In the genomic region with DNA sequence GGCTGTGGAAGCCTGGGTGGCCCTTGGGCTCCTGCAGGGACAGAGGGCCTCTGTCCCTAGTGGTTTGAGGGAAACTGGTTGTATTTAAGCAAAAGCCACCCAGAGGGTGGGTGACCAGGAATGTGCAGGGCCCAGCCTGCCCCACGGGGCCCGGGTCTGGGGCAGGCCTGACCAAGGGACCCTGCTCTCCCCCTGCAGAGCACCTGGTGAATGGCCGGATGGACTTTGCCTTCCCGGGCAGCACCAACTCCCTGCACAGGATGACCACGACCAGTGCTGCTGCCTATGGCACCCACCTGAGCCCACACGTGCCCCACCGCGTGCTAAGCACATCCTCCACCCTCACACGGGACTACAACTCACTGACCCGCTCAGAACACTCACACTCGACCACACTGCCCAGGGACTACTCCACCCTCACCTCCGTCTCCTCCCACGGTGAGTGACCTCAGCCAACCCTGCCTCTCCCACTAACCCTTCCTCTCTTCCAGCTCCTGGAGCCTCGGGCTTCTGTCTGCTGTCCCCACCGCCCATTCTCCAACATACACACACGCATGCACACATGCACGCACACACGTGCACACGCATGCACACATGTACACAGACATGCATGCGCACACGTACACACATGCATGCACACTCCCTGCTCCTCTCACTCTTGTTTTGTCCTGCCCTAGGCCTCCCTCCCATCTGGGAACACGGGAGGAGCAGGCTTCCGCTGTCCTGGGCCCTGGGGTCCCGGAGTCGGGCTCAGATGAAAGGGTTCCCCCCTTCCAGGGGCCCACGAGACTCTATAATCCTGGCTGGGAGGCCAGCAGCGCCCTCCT, we compare ENCODE assay signal across 12 cellular contexts. TPM values are rescaled to one million over a fixed set of nuclear protein-coding genes. Genes with fewer than 3 reads are reported as not detected.
DNase-seq lines count a peak whose midpoint lies in the region; ATAC-seq and FAIRE-seq lines count a peak whose summit lies in the region.
"Had no signal": no experiment of that assay in that cellular context is flagged by ENCODE, and none has a peak within 500 bp of the region (broad histone marks: within the 10 kb centered on the region; RNA-seq: fewer than 3 reads in every experiment).

No MANE protein-coding gene starts in this region.

- no peak overlapping the region for H4K5ac ChIP-seq in mesendoderm (ENCODE audit: low read length)

- H3K4me3 ChIP-seq in right cardiac atrium (ENCODE audit: low read length) (no peak overlapping the region), mesendoderm (ENCODE audit: low read length) (no peak overlapping the region), small intestine (ENCODE audit: low read depth in 1 of 2, low read length in 2 of 2) (no peak overlapping the region)

- H3K79me2 ChIP-seq in mesendoderm (ENCODE audit: control insufficient read depth, insufficient read depth, low read length): no peaks in the 10 kb centered on the region

- H3K4me2 ChIP-seq in mesendoderm (ENCODE audit: low read length): no peak overlapping the region

- no peak overlapping the region for H3K23ac ChIP-seq in mesendoderm (ENCODE audit: low read length)

- 69% methylated on average over 27 of the region's 27 CpGs for WGBS in right cardiac atrium
- no CpG with 5 or more reads among the region's 27 CpGs for WGBS in mesendoderm (ENCODE audit: extremely low coverage, insufficient coverage, low lambda C conversion rate)
- WGBS in small intestine, 3 donors: 71 to 76% (median 74%) methylated on average over 27 of the region's 27 CpGs

- no peak overlapping the region for H2AK5ac ChIP-seq in mesendoderm (ENCODE audit: low read length)

- H3K9ac ChIP-seq in mesendoderm (ENCODE audit: low read length): no peak overlapping the region

- no peaks in the 10 kb centered on the region for H3K9me3 Mint-ChIP-seq in activated T-helper 17 cell treated with anti-CD3 and anti-CD28 coated beads, Interleukin-2, amount 50 U/mL, for 72 hours

- H3K4me1 ChIP-seq in right cardiac atrium (ENCODE audit: control insufficient read depth, insufficient read depth, low read length) (peaks cover 2% of the 10 kb centered on the region), mesendoderm (ENCODE audit: control insufficient read depth, low read depth, low read length) (no peaks in the 10 kb centered on the region), small intestine (ENCODE audit: control insufficient read depth in 2 of 2, insufficient read depth in 1 of 2, low read depth in 1 of 2, low read length in 1 of 2) (no peaks in the 10 kb centered on the region)

- H3K18ac ChIP-seq in mesendoderm (ENCODE audit: low read length): no peak overlapping the region

- peak overlapping the region; percentile 65 for H3K4me3 Mint-ChIP-seq in activated T-helper 17 cell treated with anti-CD3 and anti-CD28 coated beads, Interleukin-2, amount 50 U/mL, for 72 hours

- no peak overlapping the region for H4K8ac ChIP-seq in mesendoderm (ENCODE audit: low read depth, low read length)

- H3K36me3 ChIP-seq in mesendoderm (ENCODE audit: control insufficient read depth, insufficient read depth, low read length) (no peaks in the 10 kb centered on the region), small intestine (ENCODE audit: control insufficient read depth in 2 of 2, insufficient read depth in 2 of 2, low read length in 2 of 2) (peaks cover 9 to 21% of the 10 kb centered on the region in 2 donors)

- no peaks in the 10 kb centered on the region for H3K27me3 ChIP-seq in right cardiac atrium (ENCODE audit: control insufficient read depth, insufficient read depth)
- no peaks in the 10 kb centered on the region for H3K27me3 ChIP-seq in mesendoderm (ENCODE audit: insufficient read depth, low read length, poor library complexity)
- H3K27me3 ChIP-seq in small intestine (ENCODE audit: control insufficient read depth in 2 of 2, insufficient read depth in 2 of 2, low read length in 2 of 2): no peaks in the 10 kb centered on the region
- H3K27me3 ChIP-seq: suprapubic skin had no signal

- no peaks in the 10 kb centered on the region for H3K36me3 Mint-ChIP-seq in activated T-helper 17 cell treated with anti-CD3 and anti-CD28 coated beads, Interleukin-2, amount 50 U/mL, for 72 hours (ENCODE audit: low read depth)

- no peak overlapping the region for H3K4ac ChIP-seq in mesendoderm (ENCODE audit: low read depth, low read length)

- no peak overlapping the region for H3K27ac ChIP-seq in right cardiac atrium (ENCODE audit: low read length)
- H3K27ac ChIP-seq in mesendoderm (ENCODE audit: low read depth, low read length): no peak overlapping the region
- H3K27ac ChIP-seq in small intestine (ENCODE audit: low read depth in 1 of 2, low read length in 1 of 2): no peak overlapping the region
- H3K27ac ChIP-seq: suprapubic skin, VCaP had no signal

- peaks cover 5% of the 10 kb centered on the region for H3K4me1 Mint-ChIP-seq in activated T-helper 17 cell treated with anti-CD3 and anti-CD28 coated beads, Interleukin-2, amount 50 U/mL, for 72 hours

- peak overlapping the region; percentile 65 for H3K56ac ChIP-seq in mesendoderm (ENCODE audit: low read length)

- no peaks in the 10 kb centered on the region for H3K79me1 ChIP-seq in mesendoderm (ENCODE audit: low read length)

- no peak overlapping the region for H2BK120ac ChIP-seq in mesendoderm (ENCODE audit: low read depth, low read length)

- H3K27me3 Mint-ChIP-seq in activated T-helper 17 cell treated with anti-CD3 and anti-CD28 coated beads, Interleukin-2, amount 50 U/mL, for 72 hours: no peaks in the 10 kb centered on the region

- DNase-seq in right cardiac atrium (peak in 2 of 3 donors; percentile 46 to 60), left ventricle myocardium superior (no peak), mesendoderm (no peak), NCI-H2227 treated with DMSO at 0.1 percent for 48 hours (lab: John Stamatoyannopoulos, UW) (no peak), cerebellar nuclear complex (lab: John Stamatoyannopoulos, UW) (no peak), small intestine (no peak)
- DNase-seq: DMS153, NCI-H2081 treated with DMSO at 0.1 percent for 48 hours had no signal

- H2BK15ac ChIP-seq in mesendoderm (replicated peaks; ENCODE audit: low read depth): no peak overlapping the region

- FAIRE-seq in small intestine (lab: Jason Lieb, UNC): no peak

- no peak overlapping the region for H2BK5ac ChIP-seq in mesendoderm (ENCODE audit: low read length)

- H3K9me3 ChIP-seq in right cardiac atrium (ENCODE audit: control insufficient read depth, low read length): no peaks in the 10 kb centered on the region
- H3K9me3 ChIP-seq in small intestine (ENCODE audit: control insufficient read depth, low read depth): no peaks in the 10 kb centered on the region
- H3K9me3 ChIP-seq: suprapubic skin had no signal

- ATAC-seq in right cardiac atrium (peak; percentile 0 to 2), left ventricle myocardium superior (no peak), HG03159 (IDR thresholded peaks at IDR 0.05; ENCODE audit: unreplicated experiment) (no peak)
- ATAC-seq in activated T-helper 17 cell treated with anti-CD3 and anti-CD28 coated beads, Interleukin-2, amount 50 U/mL, for 72 hours (replicated peaks): no peak

- intact Hi-C loops in right cardiac atrium (cut with DNase I) (loop anchor here in 2 of 4 donors (5.0 kb wide), 2 partner anchors 87 to 122 kb away; partner anchors contain the start of genes RECQL5 (in 1 of the 2), SAP30BP (in 1 of the 2) and SMIM5 (in 1 of the 2)), left ventricle myocardium superior (cut with micrococcal nuclease) (loop anchor here (5.0 kb wide), 1 partner anchor 82 kb away; no protein-coding TSS in a partner anchor)

- peak overlapping the region; percentile 51 for H3K27ac Mint-ChIP-seq in activated T-helper 17 cell treated with anti-CD3 and anti-CD28 coated beads, Interleukin-2, amount 50 U/mL, for 72 hours

RNA-seq across cellular contexts. Expression of gene GALK1, which starts 10.4 kb away (rescaled TPM):
- total RNA-seq in right cardiac atrium (10 to 100 TPM; 15.9 to 19.5 (median 17.3) TPM), left ventricle myocardium superior (20.2 TPM)
- polyA plus RNA-seq in right cardiac atrium (22.6 TPM), small intestine (100 to 1,000 TPM in 1 of 3 donors, 10 to 100 TPM in 2; 43.4 to 116 (median 83.5) TPM)
- total RNA-seq in activated T-helper 17 cell treated with anti-CD3 and anti-CD28 coated beads, Interleukin-2, amount 50 U/mL, for 72 hours: 10 to 100 TPM; 43.4 to 51.4 TPM
- 11.8 TPM for polyA plus RNA-seq in mesendoderm (2013, experiment 1 of 2)
- 10.8 TPM for polyA plus RNA-seq in mesendoderm (2013, experiment 2 of 2)

RNA-seq across cellular contexts. Expression of gene UNK, which starts 30.0 kb away (rescaled TPM):
- total RNA-seq in right cardiac atrium: 10 to 100 TPM; 18.2 to 22.5 (median 19.9) TPM
- polyA plus RNA-seq in right cardiac atrium: 20.8 TPM
- total RNA-seq in left ventricle myocardium superior: 14.8 TPM
- 10 to 100 TPM; 19.0 to 22.1 TPM for total RNA-seq in activated T-helper 17 cell treated with anti-CD3 and anti-CD28 coated beads, Interleukin-2, amount 50 U/mL, for 72 hours
- 26.1 TPM for polyA plus RNA-seq in mesendoderm (2013, experiment 1 of 2)
- 24.3 TPM for polyA plus RNA-seq in mesendoderm (2013, experiment 2 of 2)
- 10 to 100 TPM in 2 of 3 donors, 1 to 10 TPM in 1; 8.9 to 20.0 (median 12.7) TPM for polyA plus RNA-seq in small intestine

RNA-seq across cellular contexts. Expression of gene ITGB4, which starts 33.3 kb away (rescaled TPM):
- 10 to 100 TPM; 19.9 to 29.7 (median 23.6) TPM for total RNA-seq in right cardiac atrium
- polyA plus RNA-seq in right cardiac atrium: 12.7 TPM
- 8.8 TPM for total RNA-seq in left ventricle myocardium superior
- 1 to 10 TPM in 1 of 2 donors, under 1 TPM in 1; 0.54 to 1.2 TPM for total RNA-seq in activated T-helper 17 cell treated with anti-CD3 and anti-CD28 coated beads, Interleukin-2, amount 50 U/mL, for 72 hours
- 1.0 TPM for polyA plus RNA-seq in mesendoderm (2013, experiment 1 of 2)
- 1.4 TPM for polyA plus RNA-seq in mesendoderm (2013, experiment 2 of 2)
- 100 to 1,000 TPM; 100 to 288 (median 210) TPM for polyA plus RNA-seq in small intestine

Comparison
In these comparisons a context has a peak if more than half of its experiments do, and no peak if none do; other contexts are left out.
1. ATAC-seq: peak in right cardiac atrium (2 of 2); none in left ventricle myocardium superior (single experiment), activated T-helper 17 cell treated with anti-CD3 and anti-CD28 coated beads, Interleukin-2, amount 50 U/mL, for 72 hours (single experiment) and HG03159 (single experiment).
2. DNase-seq: peak in right cardiac atrium (2 of 3); none in left ventricle myocardium superior (single experiment), mesendoderm (single experiment), NCI-H2227 treated with DMSO at 0.1 percent for 48 hours (single experiment), cerebellar nuclear complex (0 of 2) and small intestine (single experiment).